ENCODE assay signal across 14 cellular contexts in genomic region chr15:71748327-71748726, GRCh38.
A peak's percentile ranks its signal among the peaks of the same experiment; 100 is the strongest.
DNase-seq lines count a peak whose midpoint lies in the region; ATAC-seq, FAIRE-seq and TF ChIP-seq lines count a peak whose summit lies in the region.
"Had no signal": no experiment of that assay in that cellular context is flagged by ENCODE, and none has a peak within 500 bp of the region (broad histone marks: within the 10 kb centered on the region; RNA-seq: fewer than 3 reads in every experiment).

No MANE protein-coding gene starts in this region.

- DNase-seq in A549 (ENCODE audit: low read depth in 1 of 2, low spot score in 1 of 2) (peak; percentile 68 to 73), HPDE6-E6E7 (ENCODE audit: extremely low spot score) (peak; percentile 28), kidney glomerular epithelial cell (lab: John Stamatoyannopoulos, UW) (peak; percentile 70), dermis blood vessel endothelial cell (no peak), NCI-H446 (lab: John Stamatoyannopoulos, UW) (no peak)
- DNase-seq: activated CD8-positive, alpha-beta T cell treated with anti-CD3 and anti-CD28 coated beads, Interleukin-2, amount 10 ng/mL, durations not matched to agents 7 days and 5 days; activated naive CD4-positive, alpha-beta T cell treated with Interleukin-2 at 50 U/mL for 16 hours; GDM1; NCI-H1694 treated with DMSO at 0.1 percent for 48 hours; thyroid gland had no signal

- TF ChIP-seq CTCF in A549 (IDR thresholded peaks at IDR 0.05) (no peak), VCaP (conservative IDR thresholded peaks at IDR 0.05) (no peak)

- POLR2A ChIA-PET in A549 (lab: Yijun Ruan, JAX), result interaction anchor here (1.3 kb wide), 1 partner anchor 32 kb away, joined by 3 read pairs; no protein-coding TSS in a partner anchor

- H3K4me3 ChIP-seq in A549, result peak overlapping the region; percentile 15; the same call in 1 of the 3 replicates
- H3K4me3 ChIP-seq: coronary artery, thyroid gland had no signal

- FAIRE-seq in A549 (lab: Jason Lieb, UNC), result no peak

- peak overlapping the region; percentile 92 to 99 for H3K27ac ChIP-seq in A549
- H3K27ac ChIP-seq in VCaP, result peak overlapping the region; percentile 95
- H3K27ac ChIP-seq: coronary artery, thyroid gland had no signal

- TF ChIP-seq EP300 in A549 (IDR thresholded peaks at IDR 0.05), result no peak

- no peaks in the 10 kb centered on the region for H3K9me3 ChIP-seq in A549
- H3K9me3 ChIP-seq: thyroid gland had no signal

- H3K4me1 ChIP-seq in A549, result peaks cover 88% of the 10 kb centered on the region

- WGBS in A549 (ENCODE audit: missing lambda C conversion rate), result 25% methylated on average over 16 of the region's 16 CpGs

- CTCF ChIA-PET in A549 (lab: Yijun Ruan, JAX), result interaction anchor here (0.9 to 20.8 kb wide), 4 partner anchors 28 to 408 kb away, joined by 4 to 522 read pairs (median 90); no protein-coding TSS in a partner anchor

- ATAC-seq in A549, result peak; percentile 42 to 53
- no peak for ATAC-seq in GM19395 (IDR thresholded peaks at IDR 0.05; ENCODE audit: unreplicated experiment)
- ATAC-seq in GM18909 (IDR thresholded peaks at IDR 0.05; ENCODE audit: poor library complexity, unreplicated experiment), result no peak
- ATAC-seq: activated CD8-positive, alpha-beta T cell treated with anti-CD3 and anti-CD28 coated beads, Interleukin-2, amount 10 ng/mL, durations not matched to agents 7 days and 5 days had no signal

- peak overlapping the region; percentile 87 for H3K4me2 ChIP-seq in A549

- TF ChIP-seq RAD21 in A549 (conservative IDR thresholded peaks at IDR 0.05 in 1 of 2, IDR thresholded peaks at IDR 0.05 in 1 of 2), result no peak

- no peak for TF ChIP-seq POLR2A in A549 (IDR thresholded peaks at IDR 0.05; ENCODE audit: low read length)

TF ChIP-seq in A549, 52 proteins besides CTCF, POLR2A, EP300 and RAD21:
- no peak for TF ChIP-seq BCL3 (IDR thresholded peaks at IDR 0.05)
- no peak for TF ChIP-seq MYC (IDR thresholded peaks at IDR 0.05; ENCODE audit: borderline replicate concordance, low read length)
- TF ChIP-seq FOSB (CRISPR knock-in tag; IDR thresholded peaks at IDR 0.05), result peak; percentile 37; the same call in 1 of the 2 replicates
- no peak for TF ChIP-seq PBX3 (IDR thresholded peaks at IDR 0.05)
- TF ChIP-seq ZNF302 (CRISPR knock-in tag; IDR thresholded peaks at IDR 0.05), result peak; percentile 69; the same call in 1 of the 2 replicates
- TF ChIP-seq FOSL2 (IDR thresholded peaks at IDR 0.05), result peak; percentile 64
- TF ChIP-seq FOSL2 (CRISPR knock-in tag; IDR thresholded peaks at IDR 0.05), result peak; percentile 77
- TF ChIP-seq KDM5A (IDR thresholded peaks at IDR 0.05), result no peak
- TF ChIP-seq HES2 (IDR thresholded peaks at IDR 0.05), result no peak
- peak; percentile 95 for TF ChIP-seq ATOH8 (CRISPR knock-in tag; IDR thresholded peaks at IDR 0.05; ENCODE audit: low read depth)
- TF ChIP-seq CBX2 (IDR thresholded peaks at IDR 0.05; ENCODE audit: borderline replicate concordance, low read depth), result no peak
- no peak for TF ChIP-seq CHD2 (IDR thresholded peaks at IDR 0.05; ENCODE audit: low read length, partially characterized antibody)
- TF ChIP-seq ELK1 (IDR thresholded peaks at IDR 0.05; ENCODE audit: low read depth, low read length), result no peak
- TF ChIP-seq USF2 (IDR thresholded peaks at IDR 0.05), result no peak
- 0 out of 2 replicates have a peak, but pooled peaks have one; percentile 31 for TF ChIP-seq MAX (IDR thresholded peaks at IDR 0.05)
- no peak; the same call in 1 of the 2 replicates for TF ChIP-seq EHF (CRISPR knock-in tag; IDR thresholded peaks at IDR 0.05)
- TF ChIP-seq HOXA7 (CRISPR knock-in tag; IDR thresholded peaks at IDR 0.05), result no peak; the same call in 1 of the 2 replicates
- no peak for TF ChIP-seq MAZ (IDR thresholded peaks at IDR 0.05; ENCODE audit: borderline replicate concordance, low read depth, low read length)
- TF ChIP-seq CHD4 (IDR thresholded peaks at IDR 0.05; ENCODE audit: borderline replicate concordance), result no peak
- peak; percentile 69; the same call in 1 of the 2 replicates for TF ChIP-seq TFCP2L1 (CRISPR knock-in tag; IDR thresholded peaks at IDR 0.05)
- TF ChIP-seq HOXB5 (CRISPR knock-in tag; IDR thresholded peaks at IDR 0.05), result peak; percentile 94
- TF ChIP-seq HEYL (CRISPR knock-in tag; IDR thresholded peaks at IDR 0.05), result no peak
- TF ChIP-seq E2F6 (IDR thresholded peaks at IDR 0.05; ENCODE audit: borderline replicate concordance, low read depth), result peak; percentile 64; the same call in 1 of the 2 replicates
- TF ChIP-seq MAFK (IDR thresholded peaks at IDR 0.05; ENCODE audit: partially characterized antibody), result no peak
- TF ChIP-seq ZC3H11A (IDR thresholded peaks at IDR 0.05), result no peak
- TF ChIP-seq NPAS2 (CRISPR knock-in tag; IDR thresholded peaks at IDR 0.05; ENCODE audit: borderline replicate concordance), result 0 out of 2 replicates have a peak, but pooled peaks have one; percentile 5

Comparison
In these comparisons a context has a peak if more than half of its experiments do, and no peak if none do; other contexts are left out.
1. ATAC-seq: peak in A549 (2 of 2); none in GM19395 (single experiment) and GM18909 (single experiment).
2. DNase-seq: peak in A549 (2 of 2), HPDE6-E6E7 (single experiment) and kidney glomerular epithelial cell (single experiment); none in dermis blood vessel endothelial cell (single experiment) and NCI-H446 (0 of 2).